ENCODE assay signal across 23 cellular contexts in genomic region chr9:91160181-91160580, GRCh38.
DNase-seq lines count a peak whose midpoint lies in the region; ATAC-seq, FAIRE-seq and TF ChIP-seq lines count a peak whose summit lies in the region.
"Had no signal": no experiment of that assay in that cellular context is flagged by ENCODE, and none has a peak within 500 bp of the region (broad histone marks: within the 10 kb centered on the region; RNA-seq: fewer than 3 reads in every experiment).

No MANE protein-coding gene starts in this region.

- H3K27ac ChIP-seq in RWPE1 (peak overlapping the region; percentile 26), esophagus squamous epithelium (peak overlapping the region; percentile 32 to 68 (median 52)), prostate gland (peak overlapping the region in 1 of 2 donors; percentile 60), transverse colon (peak overlapping the region; percentile 28 to 69 (median 54)), HepG2 (ENCODE audit: extremely low read length, insufficient read depth, low read length) (no peak overlapping the region)
- H3K27ac ChIP-seq: hepatocyte, pancreas had no signal

- H3K9me3 ChIP-seq in esophagus squamous epithelium (no peaks in the 10 kb centered on the region), prostate gland (no peaks in the 10 kb centered on the region), transverse colon (no peaks in the 10 kb centered on the region), HepG2 (ENCODE audit: low read length) (no peaks in the 10 kb centered on the region)
- H3K9me3 ChIP-seq: BE2C, pancreas had no signal

- no peak overlapping the region for H2AFZ ChIP-seq in HepG2 (ENCODE audit: low read length)
- H2AFZ ChIP-seq: hepatocyte had no signal

- no peak for TF ChIP-seq CTCF in RWPE1 (conservative IDR thresholded peaks at IDR 0.05; ENCODE audit: low read depth)
- no peak for TF ChIP-seq CTCF in esophagus squamous epithelium (IDR thresholded peaks at IDR 0.05)
- TF ChIP-seq CTCF in prostate gland (IDR thresholded peaks at IDR 0.05), result no peak
- no peak for TF ChIP-seq CTCF in transverse colon (IDR thresholded peaks at IDR 0.05)
- TF ChIP-seq CTCF in omental fat pad (IDR thresholded peaks at IDR 0.05), result no peak
- TF ChIP-seq CTCF in HepG2 (CRISPR knock-in tag; IDR thresholded peaks at IDR 0.05), result no peak

- ATAC-seq in omental fat pad (ENCODE audit: low FRiP score) (no peak), HepG2 (no peak)
- ATAC-seq: naive thymus-derived CD4-positive, alpha-beta T cell had no signal

- H4K20me1 ChIP-seq in HepG2 (ENCODE audit: insufficient read depth, low read length), result no peaks in the 10 kb centered on the region

- BruUV-seq in HepG2 (replicated peaks; lab: Mats Ljungman, UMichigan), result no TSS peak

- CTCF ChIA-PET in RWPE1 (lab: Yijun Ruan, JAX), result interaction anchor here (0.6 kb wide), 2 partner anchors 13 to 164 kb away, joined by 3 to 4 read pairs; no protein-coding TSS in a partner anchor
- CTCF ChIA-PET in HepG2 (lab: Yijun Ruan, JAX; ENCODE audit: low intra/inter-chr PET ratio, low total read pairs), result no interaction called here

- H3K4me3 ChIP-seq in esophagus squamous epithelium, result peak overlapping the region in 3 of 4 donors; percentile 20 to 35 (median 29)
- H3K4me3 ChIP-seq in prostate gland, result peak overlapping the region; percentile 1 to 13
- peak overlapping the region in 2 of 4 donors; percentile 17 to 23 for H3K4me3 ChIP-seq in transverse colon
- no peak overlapping the region for H3K4me3 ChIP-seq in HepG2 (replicated peaks in 1 of 3; ENCODE audit: insufficient read depth in 1 of 3, low read depth in 2 of 3, low read length in 3 of 3)
- H3K4me3 ChIP-seq: hepatocyte, skin epidermis had no signal

- H3K79me2 ChIP-seq in HepG2 (ENCODE audit: insufficient read depth, low read length), result no peaks in the 10 kb centered on the region
- H3K79me2 ChIP-seq: hepatocyte had no signal

- H3K36me3 ChIP-seq in esophagus squamous epithelium, result no peaks in the 10 kb centered on the region
- no peaks in the 10 kb centered on the region for H3K36me3 ChIP-seq in prostate gland
- H3K36me3 ChIP-seq in transverse colon, result no peaks in the 10 kb centered on the region
- H3K36me3 ChIP-seq in HepG2 (replicated peaks in 1 of 2; ENCODE audit: control insufficient read depth in 1 of 2, insufficient read depth in 2 of 2, low read length in 2 of 2), result no peaks in the 10 kb centered on the region
- H3K36me3 ChIP-seq: BE2C, pancreas had no signal

- POLR2A ChIA-PET in RWPE1 (lab: Yijun Ruan, JAX; ENCODE audit: low non-redundant PET) (interaction anchor here (0.6 kb wide), 1 partner anchor 21 kb away, joined by 3 read pairs; no protein-coding TSS in a partner anchor), HepG2 (lab: Yijun Ruan, JAX) (no interaction called here)

- TF ChIP-seq RAD21 in HepG2 (CRISPR knock-in tag; IDR thresholded peaks at IDR 0.05), result no peak

- no peak for DNase-seq in RWPE1 (ENCODE audit: low spot score)
- DNase-seq in esophagus squamous epithelium (lab: John Stamatoyannopoulos, UW), result no peak
- DNase-seq in prostate gland (ENCODE audit: low spot score), result no peak
- no peak for DNase-seq in transverse colon
- DNase-seq in omental fat pad (ENCODE audit: low spot score), result no peak
- no peak for DNase-seq in HepG2 (ENCODE audit: low spot score)
- no peak for DNase-seq in NK-92 (lab: John Stamatoyannopoulos, UW; ENCODE audit: unreplicated experiment)
- DNase-seq: activated CD4-positive, alpha-beta T cell treated with anti-CD3 and anti-CD28 coated beads for 48 hours; activated CD8-positive, alpha-beta memory T cell treated with anti-CD3 and anti-CD28 coated beads, Interleukin-2, amount 50 U/mL, for 48 hours; activated naive CD4-positive, alpha-beta T cell treated with Interleukin-2 at 50 U/mL for 16 hours; anterior cingulate cortex; BE2C; Karpas-422; mammary epithelial cell; NCI-H2029; NCI-H446 treated with DMSO at 0.1 percent for 48 hours; stimulated activated CD4-positive, alpha-beta T cell treated with anti-CD3 and anti-CD28 coated beads, Interleukin-2, amount 100 ng/mL, for 48 hours; SW 1271 had no signal

- FAIRE-seq in HepG2 (lab: Jason Lieb, UNC), result no peak
- FAIRE-seq: islet of Langerhans, pancreas had no signal

- no peaks in the 10 kb centered on the region for H3K27me3 ChIP-seq in esophagus squamous epithelium
- no peaks in the 10 kb centered on the region for H3K27me3 ChIP-seq in prostate gland (replicated peaks; ENCODE audit: insufficient read depth)
- H3K27me3 ChIP-seq in transverse colon, result no peaks in the 10 kb centered on the region
- H3K27me3 ChIP-seq in HepG2 (ENCODE audit: control insufficient read depth in 1 of 2, insufficient read depth in 2 of 2, low read length in 2 of 2), result no peaks in the 10 kb centered on the region
- H3K27me3 ChIP-seq: BE2C, hepatocyte, pancreas had no signal

- in situ Hi-C loops in transverse colon (cut with MboI; ENCODE audit: low pct_ligation_motif_present in 1 of 4, low pct_unique_long_range_greater_than_20kb in 1 of 4, low sequenced_read_pairs in 3 of 4) (loop anchor here in 1 of 4 donors (25.0 kb wide), 1 partner anchor 98 kb away; no protein-coding TSS in a partner anchor), HepG2 (cut with HindIII; ENCODE audit: extremely low pct_ligation_motif_present, low pct_unique_long_range_greater_than_20kb) (no loop called here)

- no peak for TF ChIP-seq POLR2A in esophagus squamous epithelium (IDR thresholded peaks at IDR 0.05)
- no peak for TF ChIP-seq POLR2A in prostate gland (IDR thresholded peaks at IDR 0.05)
- TF ChIP-seq POLR2A in transverse colon (IDR thresholded peaks at IDR 0.05), result no peak
- no peak for TF ChIP-seq POLR2A in HepG2 (IDR thresholded peaks at IDR 0.05; ENCODE audit: insufficient read depth in 1 of 2, low read depth in 2 of 2, low read length in 2 of 2)

- TF ChIP-seq EP300 in transverse colon (IDR thresholded peaks at IDR 0.05; ENCODE audit: low read depth), result no peak
- TF ChIP-seq EP300 in HepG2 (IDR thresholded peaks at IDR 0.05; ENCODE audit: low read depth in 2 of 2, low read length in 2 of 2), result no peak
- no peak for TF ChIP-seq EP300 in HepG2 (CRISPR knock-in tag; IDR thresholded peaks at IDR 0.05; ENCODE audit: borderline replicate concordance)

- no peak overlapping the region for H3K4me2 ChIP-seq in HepG2 (ENCODE audit: low read depth, low read length)
- H3K4me2 ChIP-seq: hepatocyte had no signal

- no peak overlapping the region for H3K9ac ChIP-seq in HepG2 (ENCODE audit: insufficient read depth, low read depth, low read length)

- intact Hi-C loops in esophagus squamous epithelium (cut with DNase I), result no loop called here
- intact Hi-C loops in prostate gland (cut with DNase I), result no loop called here
- intact Hi-C loops in transverse colon (cut with DNase I; ENCODE audit: low total_unique reads), result no loop called here
- intact Hi-C loops in HepG2 (cut with micrococcal nuclease; ENCODE audit: unreplicated experiment), result no loop called here

- H3K4me1 ChIP-seq in esophagus squamous epithelium, result peaks cover 15 to 50% (median 16%) of the 10 kb centered on the region in 3 donors
- H3K4me1 ChIP-seq in prostate gland (replicated peaks), result no peaks in the 10 kb centered on the region
- H3K4me1 ChIP-seq in transverse colon, result peaks cover 4 to 46% (median 21%) of the 10 kb centered on the region in 4 donors
- H3K4me1 ChIP-seq in HepG2 (ENCODE audit: insufficient read depth, low read length), result peaks cover 29% of the 10 kb centered on the region
- H3K4me1 ChIP-seq: BE2C had no signal

- WGBS in esophagus squamous epithelium, 2 donors, result 46% methylated on average over 3 of the region's 22 CpGs; no CpG with 5 or more reads in 1 of the 2 donors
- 67% methylated on average over 22 of the region's 22 CpGs for WGBS in prostate gland
- 90% methylated on average over 22 of the region's 22 CpGs; no CpG with 5 or more reads in 1 of the 2 donors for WGBS in transverse colon (ENCODE audit: low coverage in 1 of 2), 2 donors
- WGBS in HepG2 (ENCODE audit: low lambda C conversion rate), result 94% methylated on average over 22 of the region's 22 CpGs

TF ChIP-seq in HepG2, 621 proteins besides CTCF, POLR2A, EP300 and RAD21 (continues in another document):
- TF ChIP-seq HOXD1 (CRISPR knock-in tag; IDR thresholded peaks at IDR 0.05) (no peak), CCDC6 (CRISPR knock-in tag; IDR thresholded peaks at IDR 0.05) (no peak), ZFP36 (IDR thresholded peaks at IDR 0.05; ENCODE audit: borderline replicate concordance, low read depth, low read length, partially characterized antibody) (no peak), NBN (conservative IDR thresholded peaks at IDR 0.05) (no peak), ZEB1 (IDR thresholded peaks at IDR 0.05; ENCODE audit: insufficient replicate concordance, low read depth) (no peak), CHCHD3 (CRISPR knock-in tag; IDR thresholded peaks at IDR 0.05) (no peak), FOXA1 (IDR thresholded peaks at IDR 0.05) (no peak), FOXA1 (CRISPR knock-in tag; IDR thresholded peaks at IDR 0.05) (no peak), ZFP90 (CRISPR knock-in tag; IDR thresholded peaks at IDR 0.05; ENCODE audit: borderline replicate concordance) (no peak), MAF1 (CRISPR knock-in tag; IDR thresholded peaks at IDR 0.05; ENCODE audit: borderline replicate concordance) (no peak), ZBTB25 (CRISPR knock-in tag; IDR thresholded peaks at IDR 0.05) (no peak), ONECUT2 (CRISPR knock-in tag; IDR thresholded peaks at IDR 0.05) (no peak), TEAD2 (CRISPR knock-in tag; IDR thresholded peaks at IDR 0.05) (no peak), ZNF563 (CRISPR knock-in tag; IDR thresholded peaks at IDR 0.05) (no peak), MAFK (conservative IDR thresholded peaks at IDR 0.05 in 1 of 2, IDR thresholded peaks at IDR 0.05 in 1 of 2; ENCODE audit: low read length in 2 of 2) (no peak), NCOA2 (CRISPR knock-in tag; IDR thresholded peaks at IDR 0.05) (no peak)

Comparison
In these comparisons a context has a peak if more than half of its experiments do, and no peak if none do; other contexts are left out.
1. H3K4me3 ChIP-seq: peak in esophagus squamous epithelium (3 of 4) and prostate gland (2 of 2); none in HepG2 (0 of 3).